Comparison of ENCODE assay signal across 1 cellular context in the genomic region with DNA sequence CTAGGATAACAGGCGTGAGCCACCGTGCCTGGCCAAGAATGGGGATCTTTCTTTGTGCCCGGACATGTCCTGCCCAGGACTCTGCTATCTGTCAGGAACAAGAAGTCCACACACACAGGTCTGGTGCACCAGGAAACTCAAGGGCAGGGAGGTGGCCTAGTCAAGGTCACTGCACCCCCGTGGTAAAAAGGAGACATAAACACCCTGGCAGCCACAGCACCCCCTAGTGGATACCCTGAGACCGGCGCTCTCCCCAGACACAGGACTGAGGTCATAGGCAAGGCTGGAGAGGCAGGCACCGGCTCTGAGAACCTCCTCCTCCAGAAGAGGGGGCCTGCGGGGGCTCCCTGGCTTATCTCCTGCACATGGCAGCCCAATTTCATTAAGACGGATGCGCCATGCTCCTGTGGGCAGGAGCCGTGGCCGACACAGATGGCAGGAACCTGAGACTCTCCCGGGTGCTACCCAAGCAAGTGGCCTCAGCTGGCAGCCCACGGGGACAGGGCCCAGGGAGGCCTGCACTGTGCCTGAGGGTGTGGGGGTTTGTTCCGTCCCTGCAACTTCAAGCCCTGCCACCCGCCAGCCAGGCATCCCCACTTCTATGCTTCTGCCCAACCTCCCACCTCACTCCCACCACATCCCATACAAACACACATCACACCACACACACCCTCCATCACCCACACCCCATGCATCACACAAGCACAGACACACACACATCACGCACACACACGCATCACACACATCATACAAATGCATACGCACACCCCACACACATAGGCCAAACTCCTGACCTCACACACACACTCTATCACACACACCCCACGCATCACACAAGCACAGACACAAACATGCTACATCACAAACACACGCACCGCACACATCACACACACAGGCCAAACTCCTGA.
A peak's percentile ranks its signal among the peaks of the same experiment; 100 is the strongest.
TF ChIP-seq lines count a peak whose summit lies in the region.

No MANE protein-coding gene starts in this region.

TF ChIP-seq in HepG2, 621 proteins besides CTCF, POLR2A, EP300 and RAD21 (continues in another document):
- TF ChIP-seq, protein P1, sequence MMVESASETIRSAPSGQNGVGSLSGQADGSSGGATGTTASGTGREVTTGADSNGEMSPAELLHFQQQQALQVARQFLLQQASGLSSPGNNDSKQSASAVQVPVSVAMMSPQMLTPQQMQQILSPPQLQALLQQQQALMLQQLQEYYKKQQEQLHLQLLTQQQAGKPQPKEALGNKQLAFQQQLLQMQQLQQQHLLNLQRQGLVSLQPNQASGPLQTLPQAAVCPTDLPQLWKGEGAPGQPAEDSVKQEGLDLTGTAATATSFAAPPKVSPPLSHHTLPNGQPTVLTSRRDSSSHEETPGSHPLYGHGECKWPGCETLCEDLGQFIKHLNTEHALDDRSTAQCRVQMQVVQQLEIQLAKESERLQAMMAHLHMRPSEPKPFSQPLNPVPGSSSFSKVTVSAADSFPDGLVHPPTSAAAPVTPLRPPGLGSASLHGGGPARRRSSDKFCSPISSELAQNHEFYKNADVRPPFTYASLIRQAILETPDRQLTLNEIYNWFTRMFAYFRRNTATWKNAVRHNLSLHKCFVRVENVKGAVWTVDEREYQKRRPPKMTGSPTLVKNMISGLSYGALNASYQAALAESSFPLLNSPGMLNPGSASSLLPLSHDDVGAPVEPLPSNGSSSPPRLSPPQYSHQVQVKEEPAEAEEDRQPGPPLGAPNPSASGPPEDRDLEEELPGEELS (CRISPR knock-in tag; IDR thresholded peaks at IDR 0.05), result peak; percentile 34; the same call in 1 of the 2 replicates
- TF ChIP-seq ZNF616 (CRISPR knock-in tag; IDR thresholded peaks at IDR 0.05; ENCODE audit: low read depth), result no peak
- TF ChIP-seq NR2F6 (IDR thresholded peaks at IDR 0.05), result peak; percentile 37; the same call in 1 of the 2 replicates
- TF ChIP-seq NR2F6 (CRISPR knock-in tag; IDR thresholded peaks at IDR 0.05), result 0 out of 2 replicates have a peak, but pooled peaks have one; percentile 15
- peak; percentile 24; the same call in 1 of the 2 replicates for TF ChIP-seq CREB1 (IDR thresholded peaks at IDR 0.05)
- no peak for TF ChIP-seq CREB1 (CRISPR knock-in tag; IDR thresholded peaks at IDR 0.05)
- TF ChIP-seq, protein P2, sequence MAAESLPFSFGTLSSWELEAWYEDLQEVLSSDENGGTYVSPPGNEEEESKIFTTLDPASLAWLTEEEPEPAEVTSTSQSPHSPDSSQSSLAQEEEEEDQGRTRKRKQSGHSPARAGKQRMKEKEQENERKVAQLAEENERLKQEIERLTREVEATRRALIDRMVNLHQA (CRISPR knock-in tag; IDR thresholded peaks at IDR 0.05), result no peak
- no peak for TF ChIP-seq ZIK1 (CRISPR knock-in tag; IDR thresholded peaks at IDR 0.05; ENCODE audit: borderline replicate concordance, low read depth)
- TF ChIP-seq GATA4 (IDR thresholded peaks at IDR 0.05; ENCODE audit: borderline replicate concordance, low read depth), result no peak
- TF ChIP-seq ZNF253 (CRISPR knock-in tag; IDR thresholded peaks at IDR 0.05; ENCODE audit: borderline replicate concordance), result no peak
- no peak for TF ChIP-seq JUNB (CRISPR knock-in tag; IDR thresholded peaks at IDR 0.05; ENCODE audit: borderline replicate concordance)
- no peak for TF ChIP-seq ZKSCAN1 (IDR thresholded peaks at IDR 0.05; ENCODE audit: low read length)
- TF ChIP-seq U2AF1 (optimal IDR thresholded peaks at IDR 0.05; ENCODE audit: low read depth, low read length), result no peak
- no peak for TF ChIP-seq PHB2 (IDR thresholded peaks at IDR 0.05; ENCODE audit: partially characterized antibody)
- TF ChIP-seq RNF2 (conservative IDR thresholded peaks at IDR 0.05; ENCODE audit: low read depth), result no peak
- TF ChIP-seq, protein P3, sequence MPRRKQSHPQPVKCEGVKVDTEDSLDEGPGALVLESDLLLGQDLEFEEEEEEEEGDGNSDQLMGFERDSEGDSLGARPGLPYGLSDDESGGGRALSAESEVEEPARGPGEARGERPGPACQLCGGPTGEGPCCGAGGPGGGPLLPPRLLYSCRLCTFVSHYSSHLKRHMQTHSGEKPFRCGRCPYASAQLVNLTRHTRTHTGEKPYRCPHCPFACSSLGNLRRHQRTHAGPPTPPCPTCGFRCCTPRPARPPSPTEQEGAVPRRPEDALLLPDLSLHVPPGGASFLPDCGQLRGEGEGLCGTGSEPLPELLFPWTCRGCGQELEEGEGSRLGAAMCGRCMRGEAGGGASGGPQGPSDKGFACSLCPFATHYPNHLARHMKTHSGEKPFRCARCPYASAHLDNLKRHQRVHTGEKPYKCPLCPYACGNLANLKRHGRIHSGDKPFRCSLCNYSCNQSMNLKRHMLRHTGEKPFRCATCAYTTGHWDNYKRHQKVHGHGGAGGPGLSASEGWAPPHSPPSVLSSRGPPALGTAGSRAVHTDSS (CRISPR knock-in tag; conservative IDR thresholded peaks at IDR 0.05), result no peak
- peak; percentile 22; the same call in 1 of the 2 replicates for TF ChIP-seq ZNF614 (CRISPR knock-in tag; IDR thresholded peaks at IDR 0.05; ENCODE audit: borderline replicate concordance)
- TF ChIP-seq, protein P4, sequence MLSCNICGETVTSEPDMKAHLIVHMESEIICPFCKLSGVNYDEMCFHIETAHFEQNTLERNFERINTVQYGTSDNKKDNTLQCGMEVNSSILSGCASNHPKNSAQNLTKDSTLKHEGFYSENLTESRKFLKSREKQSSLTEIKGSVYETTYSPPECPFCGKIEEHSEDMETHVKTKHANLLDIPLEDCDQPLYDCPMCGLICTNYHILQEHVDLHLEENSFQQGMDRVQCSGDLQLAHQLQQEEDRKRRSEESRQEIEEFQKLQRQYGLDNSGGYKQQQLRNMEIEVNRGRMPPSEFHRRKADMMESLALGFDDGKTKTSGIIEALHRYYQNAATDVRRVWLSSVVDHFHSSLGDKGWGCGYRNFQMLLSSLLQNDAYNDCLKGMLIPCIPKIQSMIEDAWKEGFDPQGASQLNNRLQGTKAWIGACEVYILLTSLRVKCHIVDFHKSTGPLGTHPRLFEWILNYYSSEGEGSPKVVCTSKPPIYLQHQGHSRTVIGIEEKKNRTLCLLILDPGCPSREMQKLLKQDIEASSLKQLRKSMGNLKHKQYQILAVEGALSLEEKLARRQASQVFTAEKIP (CRISPR knock-in tag; IDR thresholded peaks at IDR 0.05; ENCODE audit: borderline replicate concordance), result no peak
- TF ChIP-seq KLF9 (CRISPR knock-in tag; IDR thresholded peaks at IDR 0.05; ENCODE audit: low read depth), result no peak
- TF ChIP-seq, protein P5, sequence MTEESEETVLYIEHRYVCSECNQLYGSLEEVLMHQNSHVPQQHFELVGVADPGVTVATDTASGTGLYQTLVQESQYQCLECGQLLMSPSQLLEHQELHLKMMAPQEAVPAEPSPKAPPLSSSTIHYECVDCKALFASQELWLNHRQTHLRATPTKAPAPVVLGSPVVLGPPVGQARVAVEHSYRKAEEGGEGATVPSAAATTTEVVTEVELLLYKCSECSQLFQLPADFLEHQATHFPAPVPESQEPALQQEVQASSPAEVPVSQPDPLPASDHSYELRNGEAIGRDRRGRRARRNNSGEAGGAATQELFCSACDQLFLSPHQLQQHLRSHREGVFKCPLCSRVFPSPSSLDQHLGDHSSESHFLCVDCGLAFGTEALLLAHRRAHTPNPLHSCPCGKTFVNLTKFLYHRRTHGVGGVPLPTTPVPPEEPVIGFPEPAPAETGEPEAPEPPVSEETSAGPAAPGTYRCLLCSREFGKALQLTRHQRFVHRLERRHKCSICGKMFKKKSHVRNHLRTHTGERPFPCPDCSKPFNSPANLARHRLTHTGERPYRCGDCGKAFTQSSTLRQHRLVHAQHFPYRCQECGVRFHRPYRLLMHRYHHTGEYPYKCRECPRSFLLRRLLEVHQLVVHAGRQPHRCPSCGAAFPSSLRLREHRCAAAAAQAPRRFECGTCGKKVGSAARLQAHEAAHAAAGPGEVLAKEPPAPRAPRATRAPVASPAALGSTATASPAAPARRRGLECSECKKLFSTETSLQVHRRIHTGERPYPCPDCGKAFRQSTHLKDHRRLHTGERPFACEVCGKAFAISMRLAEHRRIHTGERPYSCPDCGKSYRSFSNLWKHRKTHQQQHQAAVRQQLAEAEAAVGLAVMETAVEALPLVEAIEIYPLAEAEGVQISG (CRISPR knock-in tag; IDR thresholded peaks at IDR 0.05), result 0 out of 2 replicates have a peak, but pooled peaks have one; percentile 14
- TF ChIP-seq HOXA9 (CRISPR knock-in tag; IDR thresholded peaks at IDR 0.05; ENCODE audit: borderline replicate concordance), result no peak
- TF ChIP-seq POLR2AphosphoS5 (IDR thresholded peaks at IDR 0.05; ENCODE audit: low read depth, low read length), result no peak
- TF ChIP-seq MBD4 (IDR thresholded peaks at IDR 0.05; ENCODE audit: borderline replicate concordance, low read length), result no peak
- TF ChIP-seq, protein P6, sequence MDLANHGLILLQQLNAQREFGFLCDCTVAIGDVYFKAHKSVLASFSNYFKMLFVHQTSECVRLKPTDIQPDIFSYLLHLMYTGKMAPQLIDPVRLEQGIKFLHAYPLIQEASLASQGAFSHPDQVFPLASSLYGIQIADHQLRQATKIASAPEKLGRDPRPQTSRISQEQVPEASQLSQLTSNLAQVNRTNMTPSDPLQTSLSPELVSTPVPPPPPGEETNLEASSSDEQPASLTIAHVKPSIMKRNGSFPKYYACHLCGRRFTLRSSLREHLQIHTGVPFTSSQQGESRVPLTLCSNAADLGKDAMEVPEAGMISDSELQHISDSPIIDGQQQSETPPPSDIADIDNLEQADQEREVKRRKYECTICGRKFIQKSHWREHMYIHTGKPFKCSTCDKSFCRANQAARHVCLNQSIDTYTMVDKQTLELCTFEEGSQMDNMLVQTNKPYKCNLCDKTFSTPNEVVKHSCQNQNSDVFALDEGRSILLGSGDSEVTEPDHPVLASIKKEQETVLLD (CRISPR knock-in tag; IDR thresholded peaks at IDR 0.05; ENCODE audit: low read depth), result no peak
- no peak for TF ChIP-seq ZNF33B (CRISPR knock-in tag; IDR thresholded peaks at IDR 0.05)
- TF ChIP-seq TSC22D2 (CRISPR knock-in tag; IDR thresholded peaks at IDR 0.05; ENCODE audit: borderline replicate concordance), result 0 out of 2 replicates have a peak, but pooled peaks have one; percentile 33
- TF ChIP-seq ISX (CRISPR knock-in tag; conservative IDR thresholded peaks at IDR 0.05), result no peak
- TF ChIP-seq ZNF274 (CRISPR knock-in tag; IDR thresholded peaks at IDR 0.05), result no peak
- TF ChIP-seq, protein P7, sequence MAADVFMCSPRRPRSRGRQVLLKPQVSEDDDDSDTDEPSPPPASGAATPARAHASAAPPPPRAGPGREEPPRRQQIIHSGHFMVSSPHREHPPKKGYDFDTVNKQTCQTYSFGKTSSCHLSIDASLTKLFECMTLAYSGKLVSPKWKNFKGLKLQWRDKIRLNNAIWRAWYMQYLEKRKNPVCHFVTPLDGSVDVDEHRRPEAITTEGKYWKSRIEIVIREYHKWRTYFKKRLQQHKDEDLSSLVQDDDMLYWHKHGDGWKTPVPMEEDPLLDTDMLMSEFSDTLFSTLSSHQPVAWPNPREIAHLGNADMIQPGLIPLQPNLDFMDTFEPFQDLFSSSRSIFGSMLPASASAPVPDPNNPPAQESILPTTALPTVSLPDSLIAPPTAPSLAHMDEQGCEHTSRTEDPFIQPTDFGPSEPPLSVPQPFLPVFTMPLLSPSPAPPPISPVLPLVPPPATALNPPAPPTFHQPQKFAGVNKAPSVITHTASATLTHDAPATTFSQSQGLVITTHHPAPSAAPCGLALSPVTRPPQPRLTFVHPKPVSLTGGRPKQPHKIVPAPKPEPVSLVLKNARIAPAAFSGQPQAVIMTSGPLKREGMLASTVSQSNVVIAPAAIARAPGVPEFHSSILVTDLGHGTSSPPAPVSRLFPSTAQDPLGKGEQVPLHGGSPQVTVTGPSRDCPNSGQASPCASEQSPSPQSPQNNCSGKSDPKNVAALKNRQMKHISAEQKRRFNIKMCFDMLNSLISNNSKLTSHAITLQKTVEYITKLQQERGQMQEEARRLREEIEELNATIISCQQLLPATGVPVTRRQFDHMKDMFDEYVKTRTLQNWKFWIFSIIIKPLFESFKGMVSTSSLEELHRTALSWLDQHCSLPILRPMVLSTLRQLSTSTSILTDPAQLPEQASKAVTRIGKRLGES (CRISPR knock-in tag; IDR thresholded peaks at IDR 0.05; ENCODE audit: borderline replicate concordance), result no peak
- no peak for TF ChIP-seq EEA1 (CRISPR knock-in tag; IDR thresholded peaks at IDR 0.05; ENCODE audit: borderline replicate concordance)
- no peak for TF ChIP-seq ZNF577 (CRISPR knock-in tag; IDR thresholded peaks at IDR 0.05; ENCODE audit: borderline replicate concordance, low read depth)
- no peak for TF ChIP-seq ZMAT3 (CRISPR knock-in tag; conservative IDR thresholded peaks at IDR 0.05)
- TF ChIP-seq, protein P8, sequence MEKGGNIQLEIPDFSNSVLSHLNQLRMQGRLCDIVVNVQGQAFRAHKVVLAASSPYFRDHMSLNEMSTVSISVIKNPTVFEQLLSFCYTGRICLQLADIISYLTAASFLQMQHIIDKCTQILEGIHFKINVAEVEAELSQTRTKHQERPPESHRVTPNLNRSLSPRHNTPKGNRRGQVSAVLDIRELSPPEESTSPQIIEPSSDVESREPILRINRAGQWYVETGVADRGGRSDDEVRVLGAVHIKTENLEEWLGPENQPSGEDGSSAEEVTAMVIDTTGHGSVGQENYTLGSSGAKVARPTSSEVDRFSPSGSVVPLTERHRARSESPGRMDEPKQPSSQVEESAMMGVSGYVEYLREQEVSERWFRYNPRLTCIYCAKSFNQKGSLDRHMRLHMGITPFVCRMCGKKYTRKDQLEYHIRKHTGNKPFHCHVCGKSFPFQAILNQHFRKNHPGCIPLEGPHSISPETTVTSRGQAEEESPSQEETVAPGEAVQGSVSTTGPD (CRISPR knock-in tag; IDR thresholded peaks at IDR 0.05), result no peak
- TF ChIP-seq FOXJ3 (CRISPR knock-in tag; IDR thresholded peaks at IDR 0.05; ENCODE audit: borderline replicate concordance), result no peak
- TF ChIP-seq ZNF335 (CRISPR knock-in tag; IDR thresholded peaks at IDR 0.05), result no peak
- peak; percentile 31; the same call in 1 of the 2 replicates for TF ChIP-seq MYC (CRISPR knock-in tag; IDR thresholded peaks at IDR 0.05; ENCODE audit: borderline replicate concordance)
- no peak for TF ChIP-seq DPF2 (CRISPR knock-in tag; IDR thresholded peaks at IDR 0.05; ENCODE audit: borderline replicate concordance, low read depth)
- TF ChIP-seq MEIS2 (CRISPR knock-in tag; IDR thresholded peaks at IDR 0.05), result peak; percentile 61; the same call in 1 of the 2 replicates
- peak; percentile 36; the same call in 1 of the 2 replicates for TF ChIP-seq GATAD2A (CRISPR knock-in tag; IDR thresholded peaks at IDR 0.05)
- no peak for TF ChIP-seq PCBP2 (optimal IDR thresholded peaks at IDR 0.05; ENCODE audit: low read depth, low read length, poor library complexity, severe bottlenecking)
- TF ChIP-seq SRSF1 (optimal IDR thresholded peaks at IDR 0.05; ENCODE audit: low read depth, low read length), result no peak
- no peak for TF ChIP-seq ZKSCAN5 (CRISPR knock-in tag; IDR thresholded peaks at IDR 0.05)
- TF ChIP-seq, protein P9, sequence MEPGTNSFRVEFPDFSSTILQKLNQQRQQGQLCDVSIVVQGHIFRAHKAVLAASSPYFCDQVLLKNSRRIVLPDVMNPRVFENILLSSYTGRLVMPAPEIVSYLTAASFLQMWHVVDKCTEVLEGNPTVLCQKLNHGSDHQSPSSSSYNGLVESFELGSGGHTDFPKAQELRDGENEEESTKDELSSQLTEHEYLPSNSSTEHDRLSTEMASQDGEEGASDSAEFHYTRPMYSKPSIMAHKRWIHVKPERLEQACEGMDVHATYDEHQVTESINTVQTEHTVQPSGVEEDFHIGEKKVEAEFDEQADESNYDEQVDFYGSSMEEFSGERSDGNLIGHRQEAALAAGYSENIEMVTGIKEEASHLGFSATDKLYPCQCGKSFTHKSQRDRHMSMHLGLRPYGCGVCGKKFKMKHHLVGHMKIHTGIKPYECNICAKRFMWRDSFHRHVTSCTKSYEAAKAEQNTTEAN (CRISPR knock-in tag; conservative IDR thresholded peaks at IDR 0.05), result 0 out of 2 replicates have a peak, but pooled peaks have one; percentile 13
- no peak for TF ChIP-seq ZBTB21 (CRISPR knock-in tag; IDR thresholded peaks at IDR 0.05)
- no peak for TF ChIP-seq ZNF558 (CRISPR knock-in tag; IDR thresholded peaks at IDR 0.05; ENCODE audit: borderline replicate concordance)
- TF ChIP-seq NR2C2 (CRISPR knock-in tag; IDR thresholded peaks at IDR 0.05; ENCODE audit: borderline replicate concordance), result 0 out of 2 replicates have a peak, but pooled peaks have one; percentile 35
